8 cellular contexts compared by ENCODE assay signal in the genomic region with DNA sequence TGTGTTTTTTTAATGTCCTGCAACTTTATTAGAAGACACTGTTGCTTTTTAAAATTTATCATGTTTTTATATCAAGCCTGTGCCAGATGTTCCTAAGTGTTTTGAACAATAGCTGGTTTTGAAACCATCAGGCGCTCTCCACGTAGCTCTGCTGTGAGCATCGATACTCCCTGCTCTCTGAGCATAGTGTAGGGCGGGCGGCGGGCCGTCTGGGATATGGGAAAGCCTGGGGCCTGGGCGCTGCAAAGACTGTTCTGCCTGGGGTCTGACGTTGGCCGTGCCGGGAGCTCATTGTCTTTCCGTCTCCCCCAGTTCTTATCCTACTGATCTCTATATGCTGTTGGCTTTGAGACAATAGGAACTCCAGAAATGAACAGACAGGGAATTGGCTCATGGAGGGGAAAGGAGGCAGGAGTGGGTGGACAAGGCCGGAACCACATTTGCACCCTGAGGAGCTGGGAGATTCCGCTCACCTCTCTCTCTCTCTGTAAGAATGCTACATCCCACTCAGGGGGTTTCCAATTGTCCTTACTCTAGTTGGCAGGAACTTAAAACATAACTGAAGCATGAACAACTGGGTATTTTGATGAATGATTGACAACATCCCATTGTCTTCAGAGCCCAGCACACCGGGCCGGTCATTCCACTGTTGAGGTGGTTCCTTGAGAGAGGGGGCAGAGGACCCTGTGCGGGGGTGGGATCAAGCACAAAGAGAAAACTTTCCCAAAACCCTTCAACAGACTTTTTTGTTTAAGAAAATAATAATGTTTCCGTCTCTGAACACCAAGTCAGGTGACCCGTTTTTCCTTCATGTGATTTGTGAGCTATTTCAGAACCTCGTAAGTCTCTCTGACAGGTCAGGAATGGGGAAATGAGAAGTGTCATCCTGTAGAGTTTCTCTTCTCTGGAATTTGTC.
DNase-seq lines count a peak whose midpoint lies in the region; ATAC-seq and TF ChIP-seq lines count a peak whose summit lies in the region.

No MANE protein-coding gene starts in this region.

- H3K27me3 Mint-ChIP-seq in activated CD4-positive, alpha-beta memory T cell treated with anti-CD3 and anti-CD28 coated beads, Interleukin-2, amount 10 ng/mL, durations not matched to agents 7 days and 5 days: peaks cover 19% of the 10 kb centered on the region

- no peaks in the 10 kb centered on the region for H3K36me3 Mint-ChIP-seq in activated naive CD4-positive, alpha-beta T cell treated with anti-CD3 and anti-CD28 coated beads, Interleukin-2, amount 50 U/mL, for 72 hours
- no peaks in the 10 kb centered on the region for H3K36me3 Mint-ChIP-seq in activated CD4-positive, alpha-beta memory T cell treated with anti-CD3 and anti-CD28 coated beads, Interleukin-2, amount 10 ng/mL, durations not matched to agents 7 days and 5 days (ENCODE audit: low read depth)

- H3K4me1 ChIP-seq in prostate gland (replicated peaks): no peaks in the 10 kb centered on the region

- no peaks in the 10 kb centered on the region for H3K9me3 Mint-ChIP-seq in activated naive CD4-positive, alpha-beta T cell treated with anti-CD3 and anti-CD28 coated beads, Interleukin-2, amount 50 U/mL, for 72 hours
- H3K9me3 Mint-ChIP-seq in activated CD4-positive, alpha-beta memory T cell treated with anti-CD3 and anti-CD28 coated beads, Interleukin-2, amount 10 ng/mL, durations not matched to agents 7 days and 5 days: no peaks in the 10 kb centered on the region

- no peak for TF ChIP-seq POLR2A in prostate gland (IDR thresholded peaks at IDR 0.05)

- H3K4me1 Mint-ChIP-seq in activated CD4-positive, alpha-beta memory T cell treated with anti-CD3 and anti-CD28 coated beads, Interleukin-2, amount 10 ng/mL, durations not matched to agents 7 days and 5 days: no peaks in the 10 kb centered on the region

- H3K27me3 ChIP-seq in prostate gland (replicated peaks; ENCODE audit: insufficient read depth): no peaks in the 10 kb centered on the region

- intact Hi-C loops in prostate gland (cut with DNase I): loop anchor here (1.0 kb wide), 1 partner anchor 31 kb away; no protein-coding TSS in a partner anchor

- H3K9me3 ChIP-seq in prostate gland: no peaks in the 10 kb centered on the region

- DNase-seq in choroid plexus epithelial cell (ENCODE audit: low read depth) (peak; percentile 91), prostate gland (ENCODE audit: low spot score) (no peak), hepatic stellate cell (ENCODE audit: low spot score) (no peak), NCI-H82 treated with DMSO at 0.1 percent for 48 hours (lab: John Stamatoyannopoulos, UW; ENCODE audit: unreplicated experiment) (no peak)
- DNase-seq in activated naive CD4-positive, alpha-beta T cell treated with anti-CD3 and anti-CD28 coated beads, Interleukin-2, amount 50 U/mL, for 72 hours (ENCODE audit: low spot score in 2 of 2): no peak
- DNase-seq in activated CD4-positive, alpha-beta memory T cell treated with anti-CD3 and anti-CD28 coated beads, Interleukin-2, amount 10 ng/mL, durations not matched to agents 7 days and 5 days: no peak

- H3K4me3 Mint-ChIP-seq in activated CD4-positive, alpha-beta memory T cell treated with anti-CD3 and anti-CD28 coated beads, Interleukin-2, amount 10 ng/mL, durations not matched to agents 7 days and 5 days: no peak overlapping the region

- ATAC-seq in GM18861 (IDR thresholded peaks at IDR 0.05; ENCODE audit: unreplicated experiment) (peak; percentile 86), HG02885 (IDR thresholded peaks at IDR 0.05; ENCODE audit: poor library complexity, unreplicated experiment) (peak; percentile 64)
- ATAC-seq in activated naive CD4-positive, alpha-beta T cell treated with anti-CD3 and anti-CD28 coated beads, Interleukin-2, amount 50 U/mL, for 72 hours: no peak

- H3K27ac Mint-ChIP-seq in activated naive CD4-positive, alpha-beta T cell treated with anti-CD3 and anti-CD28 coated beads, Interleukin-2, amount 50 U/mL, for 72 hours: no peak overlapping the region
- no peak overlapping the region for H3K27ac Mint-ChIP-seq in activated CD4-positive, alpha-beta memory T cell treated with anti-CD3 and anti-CD28 coated beads, Interleukin-2, amount 10 ng/mL, durations not matched to agents 7 days and 5 days

- POLR2A ChIA-PET in activated CD4-positive, alpha-beta memory T cell treated with anti-CD3 and anti-CD28 coated beads, Interleukin-2, amount 10 ng/mL, durations not matched to agents 7 days and 5 days (lab: Charles Lee): no interaction called here

- no peaks in the 10 kb centered on the region for H3K36me3 ChIP-seq in prostate gland

- H3K27ac ChIP-seq in prostate gland: peak overlapping the region; percentile 56 to 69

- CTCF ChIA-PET in activated CD4-positive, alpha-beta memory T cell treated with anti-CD3 and anti-CD28 coated beads, Interleukin-2, amount 10 ng/mL, durations not matched to agents 7 days and 5 days (lab: Charles Lee): no interaction called here

- TF ChIP-seq CTCF in choroid plexus epithelial cell (conservative IDR thresholded peaks at IDR 0.05; ENCODE audit: low read depth, low read length) (no peak), prostate gland (IDR thresholded peaks at IDR 0.05) (no peak)

- H3K4me3 ChIP-seq in choroid plexus epithelial cell (ENCODE audit: low read depth, low read length): no peak overlapping the region
- H3K4me3 ChIP-seq in prostate gland: no peak overlapping the region

- WGBS in prostate gland: 30% methylated on average over 20 of the region's 20 CpGs

Comparison
In these comparisons a context has a peak if more than half of its experiments do, and no peak if none do; other contexts are left out.
1. ATAC-seq: peak in GM18861 (single experiment) and HG02885 (single experiment); none in activated naive CD4-positive, alpha-beta T cell treated with anti-CD3 and anti-CD28 coated beads, Interleukin-2, amount 50 U/mL, for 72 hours (0 of 2).